ENCODE assay signal across 35 cellular contexts in genomic region chr1:86976664-86977063, GRCh38.
"Had no signal": no experiment of that assay in that cellular context is flagged by ENCODE, and none has a peak within 500 bp of the region (broad histone marks: within the 10 kb centered on the region; RNA-seq: fewer than 3 reads in every experiment).

No MANE protein-coding gene starts in this region.

- H3K27ac Mint-ChIP-seq: activated CD4-positive, alpha-beta memory T cell treated with anti-CD3 and anti-CD28 coated beads, Interleukin-2, amount 10 ng/mL, durations not matched to agents 7 days and 5 days; activated CD8-positive, alpha-beta memory T cell treated with anti-CD3 and anti-CD28 coated beads, Interleukin-2, amount 10 ng/mL, durations not matched to agents 7 days and 5 days; activated naive CD4-positive, alpha-beta T cell treated with anti-CD3 and anti-CD28 coated beads, Interleukin-2, amount 50 U/mL, for 24 hours; activated naive CD8-positive, alpha-beta T cell treated with anti-CD3 and anti-CD28 coated beads, Interleukin-2, amount 10 ng/mL, durations not matched to agents 7 days and 5 days; activated T-cell treated with anti-CD3 and anti-CD28 coated beads, Interleukin-2, amount 50 U/mL, for 72 hours; activated T-helper 17 cell treated with anti-CD3 and anti-CD28 coated beads, Interleukin-2, amount 50 U/mL, for 72 hours had no signal

- H3K9me3 Mint-ChIP-seq: activated CD4-positive, alpha-beta memory T cell treated with anti-CD3 and anti-CD28 coated beads, Interleukin-2, amount 10 ng/mL, durations not matched to agents 7 days and 5 days; activated naive CD4-positive, alpha-beta T cell treated with anti-CD3 and anti-CD28 coated beads, Interleukin-2, amount 50 U/mL, for 24 hours; activated T-cell treated with anti-CD3 and anti-CD28 coated beads, Interleukin-2, amount 50 U/mL, for 72 hours; activated T-helper 17 cell treated with anti-CD3 and anti-CD28 coated beads, Interleukin-2, amount 50 U/mL, for 72 hours had no signal

- DNase-seq: activated CD4-positive, alpha-beta memory T cell treated with anti-CD3 and anti-CD28 coated beads, Interleukin-2, amount 10 ng/mL, durations not matched to agents 7 days and 5 days; activated CD4-positive, alpha-beta T cell treated with anti-CD3 and anti-CD28 coated beads for 1 hour; activated CD4-positive, alpha-beta T cell treated with anti-CD3 and anti-CD28 coated beads for 48 hours; activated CD4-positive, CD25-positive, alpha-beta regulatory T cell; activated CD8-positive, alpha-beta memory T cell treated with anti-CD3 and anti-CD28 coated beads for 24 hours; activated CD8-positive, alpha-beta memory T cell treated with anti-CD3 and anti-CD28 coated beads, Interleukin-2, amount 10 ng/mL, durations not matched to agents 7 days and 5 days; activated effector memory CD4-positive, alpha-beta T cell treated with anti-CD3 and anti-CD28 coated beads, Interleukin-2, amount 50 U/mL, for 16 hours; activated naive CD4-positive, alpha-beta T cell; activated naive CD8-positive, alpha-beta T cell treated with anti-CD3 and anti-CD28 coated beads, Interleukin-2, amount 10 ng/mL, durations not matched to agents 7 days and 5 days; activated T-cell treated with anti-CD3 and anti-CD28 coated beads, Interleukin-2, amount 50 U/mL, for 1 hour; activated T-cell treated with anti-CD3 and anti-CD28 coated beads, Interleukin-2, amount 50 U/mL, for 72 hours; amygdala; NCI-H1092 treated with DMSO at 0.1 percent for 48 hours; NCI-H1417; NCI-H146; NCI-H187; NCI-H2029 treated with DMSO at 0.1 percent for 48 hours; NCI-H2107; NCI-H226; NCI-H446 treated with DMSO at 0.1 percent for 48 hours; NCI-H524; NCI-H69; NK-92 treated with Interleukin-12 subunit alpha and Interleukin-12 subunit beta, amount 100 ng/mL, for 24 hours; PC-3; Peyer's patch; RPMI8226; SIG-M5; T-helper 1 cell; T-helper 2 cell; T-helper 9 cell had no signal

- H3K4me3 Mint-ChIP-seq: activated CD4-positive, alpha-beta memory T cell treated with anti-CD3 and anti-CD28 coated beads, Interleukin-2, amount 10 ng/mL, durations not matched to agents 7 days and 5 days; activated CD8-positive, alpha-beta memory T cell treated with anti-CD3 and anti-CD28 coated beads, Interleukin-2, amount 10 ng/mL, durations not matched to agents 7 days and 5 days; activated naive CD4-positive, alpha-beta T cell treated with anti-CD3 and anti-CD28 coated beads, Interleukin-2, amount 50 U/mL, for 24 hours; activated naive CD8-positive, alpha-beta T cell treated with anti-CD3 and anti-CD28 coated beads, Interleukin-2, amount 10 ng/mL, durations not matched to agents 7 days and 5 days; activated T-cell treated with anti-CD3 and anti-CD28 coated beads, Interleukin-2, amount 50 U/mL, for 72 hours; activated T-helper 17 cell treated with anti-CD3 and anti-CD28 coated beads, Interleukin-2, amount 50 U/mL, for 72 hours had no signal

- H3K36me3 ChIP-seq: ascending aorta, cardiac muscle cell, Peyer's patch had no signal

- ATAC-seq: activated CD8-positive, alpha-beta memory T cell treated with anti-CD3 and anti-CD28 coated beads, Interleukin-2, amount 10 ng/mL, durations not matched to agents 7 days and 5 days; activated T-cell treated with anti-CD3 and anti-CD28 coated beads, Interleukin-2, amount 50 U/mL, for 72 hours; activated T-helper 17 cell treated with anti-CD3 and anti-CD28 coated beads, Interleukin-2, amount 50 U/mL, for 72 hours; PC-3 had no signal

- H3K27me3 Mint-ChIP-seq: activated CD4-positive, alpha-beta memory T cell treated with anti-CD3 and anti-CD28 coated beads, Interleukin-2, amount 10 ng/mL, durations not matched to agents 7 days and 5 days; activated CD8-positive, alpha-beta memory T cell treated with anti-CD3 and anti-CD28 coated beads, Interleukin-2, amount 10 ng/mL, durations not matched to agents 7 days and 5 days; activated naive CD4-positive, alpha-beta T cell treated with anti-CD3 and anti-CD28 coated beads, Interleukin-2, amount 50 U/mL, for 24 hours; activated naive CD8-positive, alpha-beta T cell treated with anti-CD3 and anti-CD28 coated beads, Interleukin-2, amount 10 ng/mL, durations not matched to agents 7 days and 5 days; activated T-helper 17 cell treated with anti-CD3 and anti-CD28 coated beads, Interleukin-2, amount 50 U/mL, for 72 hours had no signal

- H3K9me3 ChIP-seq: ascending aorta, Peyer's patch had no signal

- H3K4me1 Mint-ChIP-seq: activated CD4-positive, alpha-beta memory T cell treated with anti-CD3 and anti-CD28 coated beads, Interleukin-2, amount 10 ng/mL, durations not matched to agents 7 days and 5 days; activated naive CD8-positive, alpha-beta T cell treated with anti-CD3 and anti-CD28 coated beads, Interleukin-2, amount 10 ng/mL, durations not matched to agents 7 days and 5 days; activated T-helper 17 cell treated with anti-CD3 and anti-CD28 coated beads, Interleukin-2, amount 50 U/mL, for 72 hours had no signal

- H3K4me3 ChIP-seq: ascending aorta, cardiac muscle cell, Peyer's patch had no signal

- H3K27me3 ChIP-seq: ascending aorta, cardiac muscle cell, Peyer's patch had no signal

- H3K27ac ChIP-seq: ascending aorta, cardiac muscle cell, Peyer's patch, VCaP had no signal

- H3K4me1 ChIP-seq: ascending aorta, Peyer's patch had no signal
